ENCODE assay signal across 1 cellular context in the genomic region with DNA sequence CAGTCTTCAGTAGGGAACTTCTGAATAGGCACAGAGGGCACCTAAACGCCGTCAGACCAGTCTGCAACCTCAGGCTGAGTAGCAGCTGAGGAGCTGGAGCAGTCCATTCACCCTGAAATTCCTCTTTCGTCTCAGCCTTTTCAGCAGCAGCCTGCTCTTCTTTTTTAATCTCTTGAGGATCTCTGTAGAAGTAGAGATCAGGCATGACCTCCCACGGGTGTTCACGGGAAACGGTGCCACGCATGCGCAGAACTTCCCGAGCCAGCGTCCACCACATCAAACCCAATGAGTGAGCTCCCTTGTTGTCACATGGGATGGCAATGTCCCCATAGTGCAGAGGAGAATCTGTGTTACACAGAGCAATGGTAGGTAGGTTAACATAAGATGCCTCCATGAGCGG.
TF ChIP-seq lines count a peak whose summit lies in the region.

No MANE protein-coding gene starts in this region.

TF ChIP-seq in WTC11, 78 proteins besides CTCF, POLR2A, EP300 and RAD21 (continued from another document):
- no peak for TF ChIP-seq ATF2 (CRISPR knock-in tag; IDR thresholded peaks at IDR 0.05; ENCODE audit: borderline replicate concordance, low read depth)
- TF ChIP-seq, protein P1, sequence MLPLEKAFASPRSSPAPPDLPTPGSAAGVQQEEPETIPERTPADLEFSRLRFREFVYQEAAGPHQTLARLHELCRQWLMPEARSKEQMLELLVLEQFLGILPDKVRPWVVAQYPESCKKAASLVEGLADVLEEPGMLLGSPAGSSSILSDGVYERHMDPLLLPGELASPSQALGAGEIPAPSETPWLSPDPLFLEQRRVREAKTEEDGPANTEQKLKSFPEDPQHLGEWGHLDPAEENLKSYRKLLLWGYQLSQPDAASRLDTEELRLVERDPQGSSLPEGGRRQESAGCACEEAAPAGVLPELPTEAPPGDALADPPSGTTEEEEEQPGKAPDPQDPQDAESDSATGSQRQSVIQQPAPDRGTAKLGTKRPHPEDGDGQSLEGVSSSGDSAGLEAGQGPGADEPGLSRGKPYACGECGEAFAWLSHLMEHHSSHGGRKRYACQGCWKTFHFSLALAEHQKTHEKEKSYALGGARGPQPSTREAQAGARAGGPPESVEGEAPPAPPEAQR (CRISPR knock-in tag; IDR thresholded peaks at IDR 0.05), result no peak
- no peak for TF ChIP-seq CBFB (CRISPR knock-in tag; IDR thresholded peaks at IDR 0.05; ENCODE audit: low read depth)
- no peak for TF ChIP-seq SMAD4 (CRISPR knock-in tag; IDR thresholded peaks at IDR 0.05)
- no peak for TF ChIP-seq ZNF138 (CRISPR knock-in tag; conservative IDR thresholded peaks at IDR 0.05)
- TF ChIP-seq, protein P2, sequence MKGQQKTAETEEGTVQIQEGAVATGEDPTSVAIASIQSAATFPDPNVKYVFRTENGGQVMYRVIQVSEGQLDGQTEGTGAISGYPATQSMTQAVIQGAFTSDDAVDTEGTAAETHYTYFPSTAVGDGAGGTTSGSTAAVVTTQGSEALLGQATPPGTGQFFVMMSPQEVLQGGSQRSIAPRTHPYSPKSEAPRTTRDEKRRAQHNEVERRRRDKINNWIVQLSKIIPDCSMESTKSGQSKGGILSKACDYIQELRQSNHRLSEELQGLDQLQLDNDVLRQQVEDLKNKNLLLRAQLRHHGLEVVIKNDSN (CRISPR knock-in tag; IDR thresholded peaks at IDR 0.05), result no peak
- no peak for TF ChIP-seq EMX1 (CRISPR knock-in tag; IDR thresholded peaks at IDR 0.05)
- no peak for TF ChIP-seq IRF1 (CRISPR knock-in tag; IDR thresholded peaks at IDR 0.05)
- no peak for TF ChIP-seq CREM (CRISPR knock-in tag; IDR thresholded peaks at IDR 0.05)
- TF ChIP-seq, protein P3, sequence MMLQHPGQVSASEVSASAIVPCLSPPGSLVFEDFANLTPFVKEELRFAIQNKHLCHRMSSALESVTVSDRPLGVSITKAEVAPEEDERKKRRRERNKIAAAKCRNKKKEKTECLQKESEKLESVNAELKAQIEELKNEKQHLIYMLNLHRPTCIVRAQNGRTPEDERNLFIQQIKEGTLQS (CRISPR knock-in tag; conservative IDR thresholded peaks at IDR 0.05), result no peak
- TF ChIP-seq CREB1 (CRISPR knock-in tag; IDR thresholded peaks at IDR 0.05), result no peak
